In the genomic region with DNA sequence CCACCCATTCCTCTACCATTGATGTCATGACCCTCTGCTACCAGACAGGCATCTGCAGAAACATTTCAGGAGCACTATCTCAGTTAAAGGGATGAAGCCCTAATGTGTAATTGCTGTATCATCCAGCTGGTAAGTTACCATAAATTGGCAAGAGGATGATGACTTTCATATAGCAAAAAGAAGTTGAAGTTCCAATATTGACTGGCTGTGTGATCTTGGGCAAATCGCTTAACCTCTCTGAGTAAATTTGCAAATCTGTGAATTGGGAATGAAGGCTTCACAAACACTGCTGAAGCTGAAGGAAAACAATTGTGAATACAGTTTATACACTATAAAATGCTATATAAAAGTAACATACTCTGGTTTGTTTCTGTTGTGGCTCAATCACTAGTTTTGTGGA, we compare ENCODE assay signal across 7 cellular contexts.
"Had no signal": no experiment of that assay in that cellular context is flagged by ENCODE, and none has a peak within 500 bp of the region (broad histone marks: within the 10 kb centered on the region; RNA-seq: fewer than 3 reads in every experiment).

No MANE protein-coding gene starts in this region.

- FAIRE-seq: HepG2 had no signal

- H3K36me3 ChIP-seq: HAP-1 had no signal

- H3K4me2 ChIP-seq: GM23338 had no signal

- H3K4me1 ChIP-seq: HAP-1 had no signal

- H2AFZ ChIP-seq: GM23338 had no signal

- H3K4me3 ChIP-seq: GM23338, HAP-1 had no signal

- H3K27ac ChIP-seq: HL-60 had no signal

- DNase-seq: H7, HFFc6, KG1 had no signal

- H3K9me3 ChIP-seq: HAP-1 had no signal
